9 cellular contexts compared by ENCODE assay signal in genomic region chr1:28417441-28418277, GRCh38. TPM values are rescaled to one million over a fixed set of nuclear protein-coding genes. Genes with fewer than 3 reads are reported as not detected.
DNase-seq lines count a peak whose midpoint lies in the region; ATAC-seq, FAIRE-seq and TF ChIP-seq lines count a peak whose summit lies in the region.
"Had no signal": no experiment of that assay in that cellular context is flagged by ENCODE, and none has a peak within 500 bp of the region (broad histone marks: within the 10 kb centered on the region; RNA-seq: fewer than 3 reads in every experiment).

No MANE protein-coding gene starts in this region.

- peaks cover 16% of the 10 kb centered on the region for H3K4me1 ChIP-seq in DND-41 (ENCODE audit: insufficient read depth, low read length)
- H3K4me1 ChIP-seq in lower lobe of right lung = peaks cover 9% of the 10 kb centered on the region

- peaks cover 7% of the 10 kb centered on the region for H3K4me1 Mint-ChIP-seq in activated T-helper 17 cell treated with anti-CD3 and anti-CD28 coated beads, Interleukin-2, amount 50 U/mL, for 72 hours
- peaks cover 44% of the 10 kb centered on the region for H3K4me1 Mint-ChIP-seq in WTC11

- peaks cover 42% of the 10 kb centered on the region for H3K79me2 ChIP-seq in DND-41 (ENCODE audit: insufficient read depth, low read length)

- peaks cover 2% of the 10 kb centered on the region; the same call in 1 of the 2 replicates for H3K36me3 ChIP-seq in DND-41 (ENCODE audit: insufficient read depth, low read length)
- H3K36me3 ChIP-seq in lower lobe of right lung = no peaks in the 10 kb centered on the region

- H3K9me3 ChIP-seq in DND-41 (ENCODE audit: insufficient read depth, low read length, severe bottlenecking) (no peaks in the 10 kb centered on the region), lower lobe of right lung (no peaks in the 10 kb centered on the region)

- H3K36me3 Mint-ChIP-seq in activated T-helper 17 cell treated with anti-CD3 and anti-CD28 coated beads, Interleukin-2, amount 50 U/mL, for 72 hours (ENCODE audit: low read depth) = no peaks in the 10 kb centered on the region
- H3K36me3 Mint-ChIP-seq in WTC11 = no peaks in the 10 kb centered on the region

- H3K4me2 ChIP-seq in DND-41 (ENCODE audit: insufficient read depth, low read length) = peak overlapping the region; percentile 49; the same call in 1 of the 2 replicates

- POLR2A ChIA-PET in WTC11 (lab: Charles Lee) = no interaction called here

- H4K20me1 ChIP-seq in DND-41 (ENCODE audit: insufficient read depth, low read length) = no peaks in the 10 kb centered on the region

- H2AFZ ChIP-seq in DND-41 (ENCODE audit: low read depth, low read length) = no peak overlapping the region

- H3K4me3 ChIP-seq in DND-41 (ENCODE audit: low read depth in 1 of 2, low read length in 2 of 2) (no peak overlapping the region), lower lobe of right lung (no peak overlapping the region)
- H3K4me3 ChIP-seq: lung had no signal

- no peaks in the 10 kb centered on the region for H3K27me3 Mint-ChIP-seq in activated T-helper 17 cell treated with anti-CD3 and anti-CD28 coated beads, Interleukin-2, amount 50 U/mL, for 72 hours
- H3K27me3 Mint-ChIP-seq in WTC11 (ENCODE audit: low read depth) = no peaks in the 10 kb centered on the region

- H3K27ac ChIP-seq in DND-41 (ENCODE audit: low read length) = peak overlapping the region; percentile 66; the same call in 1 of the 2 replicates
- H3K27ac ChIP-seq in lower lobe of right lung = no peak overlapping the region

- TF ChIP-seq CTCF in DND-41 (IDR thresholded peaks at IDR 0.05; ENCODE audit: borderline replicate concordance, extremely low read depth, low read length, poor library complexity, severe bottlenecking) (no peak), lower lobe of right lung (IDR thresholded peaks at IDR 0.05) (no peak), WTC11 (IDR thresholded peaks at IDR 0.05) (no peak)

- CTCF ChIA-PET in WTC11 (lab: Charles Lee) = interaction anchor here (0.5 kb wide), 1 partner anchor 57 kb away, joined by 4 read pairs; no protein-coding TSS in a partner anchor

- H3K27me3 ChIP-seq in DND-41 (ENCODE audit: insufficient read depth, low read length, poor library complexity) = no peaks in the 10 kb centered on the region
- H3K27me3 ChIP-seq in lower lobe of right lung (ENCODE audit: low read depth) = no peaks in the 10 kb centered on the region

- DNase-seq in DND-41 (peak; percentile 19), HTR-8/SVneo (ENCODE audit: insufficient read length, low spot score) (peak; percentile 36), lower lobe of right lung (no peak), ecto neural progenitor cell (ENCODE audit: low spot score) (no peak), activated gamma-delta T cell treated with Interleukin-2 at 50 U/mL for 16 hours (no peak), WTC11 (ENCODE audit: low spot score) (no peak)
- no peak for DNase-seq in activated CD8-positive, alpha-beta memory T cell treated with anti-CD3 and anti-CD28 coated beads, Interleukin-2, amount 50 U/mL, for 4 hours

- intact Hi-C loops in lower lobe of right lung (cut with DNase I) = no loop called here

- H3K9me3 Mint-ChIP-seq in activated T-helper 17 cell treated with anti-CD3 and anti-CD28 coated beads, Interleukin-2, amount 50 U/mL, for 72 hours = no peaks in the 10 kb centered on the region
- H3K9me3 Mint-ChIP-seq in WTC11 = no peaks in the 10 kb centered on the region

- ATAC-seq in DND-41 (ENCODE audit: insufficient read depth, low read depth) = peak; percentile 87
- ATAC-seq in activated T-helper 17 cell treated with anti-CD3 and anti-CD28 coated beads, Interleukin-2, amount 50 U/mL, for 72 hours (replicated peaks) = peak; percentile 85
- ATAC-seq in lower lobe of right lung = peak; percentile 54 to 62
- no peak for ATAC-seq in WTC11

- no peak overlapping the region for H3K4me3 Mint-ChIP-seq in activated T-helper 17 cell treated with anti-CD3 and anti-CD28 coated beads, Interleukin-2, amount 50 U/mL, for 72 hours
- H3K4me3 Mint-ChIP-seq in WTC11 = no peak overlapping the region

- peak; percentile 87 for FAIRE-seq in HTR-8/SVneo (lab: Jason Lieb, UNC)

- no peak overlapping the region; the same call in 1 of the 2 replicates for H3K9ac ChIP-seq in DND-41 (ENCODE audit: low read depth, low read length)

- H3K27ac Mint-ChIP-seq in activated T-helper 17 cell treated with anti-CD3 and anti-CD28 coated beads, Interleukin-2, amount 50 U/mL, for 72 hours = peak overlapping the region; percentile 58
- no peak overlapping the region; the same call in 1 of the 2 replicates for H3K27ac Mint-ChIP-seq in WTC11

TF ChIP-seq in WTC11, 78 proteins besides CTCF, POLR2A, EP300 and RAD21:
- TF ChIP-seq ZNF423 (CRISPR knock-in tag; IDR thresholded peaks at IDR 0.05) (no peak), TEAD1 (CRISPR knock-in tag; IDR thresholded peaks at IDR 0.05) (no peak), FOXJ3 (CRISPR knock-in tag; IDR thresholded peaks at IDR 0.05; ENCODE audit: borderline replicate concordance) (no peak), ERG (CRISPR knock-in tag; IDR thresholded peaks at IDR 0.05) (no peak), CDX4 (CRISPR knock-in tag; IDR thresholded peaks at IDR 0.05; ENCODE audit: borderline replicate concordance) (no peak), ZNF219 (CRISPR knock-in tag; IDR thresholded peaks at IDR 0.05; ENCODE audit: borderline replicate concordance) (no peak), SP1 (CRISPR knock-in tag; conservative IDR thresholded peaks at IDR 0.05) (no peak), CBFB (CRISPR knock-in tag; IDR thresholded peaks at IDR 0.05; ENCODE audit: low read depth) (no peak), IRF1 (CRISPR knock-in tag; IDR thresholded peaks at IDR 0.05) (no peak), ZNF317 (CRISPR knock-in tag; IDR thresholded peaks at IDR 0.05; ENCODE audit: borderline replicate concordance, low read depth) (no peak), ZNF138 (CRISPR knock-in tag; conservative IDR thresholded peaks at IDR 0.05) (no peak), ZBTB21 (CRISPR knock-in tag; IDR thresholded peaks at IDR 0.05; ENCODE audit: borderline replicate concordance) (no peak)

RNA-seq across cellular contexts. Expression of gene PHACTR4, which starts 48.1 kb away (rescaled TPM):
- 10 to 100 TPM; 25.6 to 29.3 TPM for total RNA-seq in activated T-helper 17 cell treated with anti-CD3 and anti-CD28 coated beads, Interleukin-2, amount 50 U/mL, for 72 hours
- total RNA-seq in lower lobe of right lung (44.2 TPM), WTC11 (2021) (49.2 to 52.9 TPM (median 50.9 TPM) in 3 replicates)

Comparison
In these comparisons a context has a peak if more than half of its experiments do, and no peak if none do; other contexts are left out.
1. DNase-seq: peak in DND-41 (single experiment) and HTR-8/SVneo (single experiment); none in lower lobe of right lung (single experiment), ecto neural progenitor cell (single experiment), activated gamma-delta T cell treated with Interleukin-2 at 50 U/mL for 16 hours (single experiment), WTC11 (single experiment) and activated CD8-positive, alpha-beta memory T cell treated with anti-CD3 and anti-CD28 coated beads, Interleukin-2, amount 50 U/mL, for 4 hours (single experiment).